22 cellular contexts compared by ENCODE assay signal in genomic region chrX:141642979-141643378, GRCh38. TPM values are rescaled to one million over a fixed set of nuclear protein-coding genes. Genes with fewer than 3 reads are reported as not detected.
DNase-seq lines count a peak whose midpoint lies in the region; ATAC-seq and TF ChIP-seq lines count a peak whose summit lies in the region.
"Had no signal": no experiment of that assay in that cellular context is flagged by ENCODE, and none has a peak within 500 bp of the region (broad histone marks: within the 10 kb centered on the region; RNA-seq: fewer than 3 reads in every experiment).

No MANE protein-coding gene starts in this region.

- H3K4me1 ChIP-seq in body of pancreas, result no peaks in the 10 kb centered on the region
- H3K4me1 ChIP-seq: BLaER1 treated with 17β-estradiol and CSF1 and Interleukin-3, amounts not matched to agents 10 nM and 100 nM; heart right ventricle; left lung; uterus had no signal

- no peaks in the 10 kb centered on the region for H3K36me3 ChIP-seq in body of pancreas (replicated peaks in 1 of 2; ENCODE audit: insufficient read depth in 1 of 2, low read depth in 2 of 2)
- H3K36me3 ChIP-seq: BLaER1 treated with 17β-estradiol and CSF1 and Interleukin-3, amounts not matched to agents 10 nM and 100 nM; heart right ventricle; left lung; uterus had no signal

- ATAC-seq in body of pancreas, result no peak
- ATAC-seq: heart right ventricle; left lung; naive thymus-derived CD4-positive, alpha-beta T cell; stimulated activated naive B cell treated with anti-CD40 and anti-IgM and Interleukin-4, amounts not matched to agents 10 μg/mL and 1 μg/mL and 100 μg/mL, for 72 hours had no signal

- no peaks in the 10 kb centered on the region for H3K27me3 Mint-ChIP-seq in activated naive CD4-positive, alpha-beta T cell treated with anti-CD3 and anti-CD28 coated beads, Interleukin-2, amount 10 ng/mL, durations not matched to agents 7 days and 5 days
- H3K27me3 Mint-ChIP-seq: naive thymus-derived CD4-positive, alpha-beta T cell; stimulated activated naive B cell treated with anti-CD40 and anti-IgM and Interleukin-4, amounts not matched to agents 10 μg/mL and 1 μg/mL and 100 μg/mL, for 72 hours had no signal

- H3K27me3 ChIP-seq in body of pancreas, result no peaks in the 10 kb centered on the region
- H3K27me3 ChIP-seq: heart right ventricle, left lung, uterus had no signal

- DNase-seq in DMS53 (lab: John Stamatoyannopoulos, UW) (peak; percentile 57), Kasumi-1 (lab: John Stamatoyannopoulos, UW) (peak; percentile 0 to 14), astrocyte of the hippocampus (ENCODE audit: low read depth, low spot score) (peak; percentile 2), left kidney (ENCODE audit: low read depth, low spot score) (peak; percentile 73), NK-92 (lab: John Stamatoyannopoulos, UW; ENCODE audit: unreplicated experiment) (no peak), body of pancreas (no peak), DMS 273 (lab: John Stamatoyannopoulos, UW; ENCODE audit: unreplicated experiment) (no peak)
- no peak for DNase-seq in activated naive CD4-positive, alpha-beta T cell treated with anti-CD3 and anti-CD28 coated beads, Interleukin-2, amount 10 ng/mL, durations not matched to agents 7 days and 5 days
- DNase-seq: effector CD4-positive, alpha-beta T cell; GDM1; H7; heart right ventricle; left lung; MM.1S; naive thymus-derived CD4-positive, alpha-beta T cell; NCI-H2171; stimulated activated CD4-positive, alpha-beta T cell treated with anti-CD3 and anti-CD28 coated beads, Interleukin-4, amount 100 ng/mL, for 4 hours; stimulated activated naive B cell treated with anti-CD40 and anti-IgM and Interleukin-4, amounts not matched to agents 10 μg/mL and 1 μg/mL and 100 μg/mL, for 72 hours; uterus had no signal

- no peaks in the 10 kb centered on the region for H3K36me3 Mint-ChIP-seq in activated naive CD4-positive, alpha-beta T cell treated with anti-CD3 and anti-CD28 coated beads, Interleukin-2, amount 10 ng/mL, durations not matched to agents 7 days and 5 days
- H3K36me3 Mint-ChIP-seq: naive thymus-derived CD4-positive, alpha-beta T cell; stimulated activated naive B cell treated with anti-CD40 and anti-IgM and Interleukin-4, amounts not matched to agents 10 μg/mL and 1 μg/mL and 100 μg/mL, for 72 hours had no signal

- no peaks in the 10 kb centered on the region for H3K4me1 Mint-ChIP-seq in activated naive CD4-positive, alpha-beta T cell treated with anti-CD3 and anti-CD28 coated beads, Interleukin-2, amount 10 ng/mL, durations not matched to agents 7 days and 5 days
- H3K4me1 Mint-ChIP-seq: naive thymus-derived CD4-positive, alpha-beta T cell; stimulated activated naive B cell treated with anti-CD40 and anti-IgM and Interleukin-4, amounts not matched to agents 10 μg/mL and 1 μg/mL and 100 μg/mL, for 72 hours had no signal

- no peak for TF ChIP-seq CTCF in body of pancreas (IDR thresholded peaks at IDR 0.05)

- H3K9me3 Mint-ChIP-seq in activated naive CD4-positive, alpha-beta T cell treated with anti-CD3 and anti-CD28 coated beads, Interleukin-2, amount 10 ng/mL, durations not matched to agents 7 days and 5 days, result peaks cover 5% of the 10 kb centered on the region

- intact Hi-C loops in body of pancreas (cut with DNase I), result no loop called here

- no peak overlapping the region for H3K27ac ChIP-seq in body of pancreas
- H3K27ac ChIP-seq: BLaER1 treated with 17β-estradiol and CSF1 and Interleukin-3, amounts not matched to agents 10 nM and 100 nM; heart right ventricle; left lung; uterus had no signal

- H3K4me3 ChIP-seq in body of pancreas, result no peak overlapping the region
- H3K4me3 ChIP-seq: BLaER1 treated with 17β-estradiol and CSF1 and Interleukin-3, amounts not matched to agents 10 nM and 100 nM; heart right ventricle; left lung; uterus had no signal

- H3K4me3 Mint-ChIP-seq in activated naive CD4-positive, alpha-beta T cell treated with anti-CD3 and anti-CD28 coated beads, Interleukin-2, amount 10 ng/mL, durations not matched to agents 7 days and 5 days, result no peak overlapping the region
- H3K4me3 Mint-ChIP-seq: activated T-helper 1 cell treated with anti-CD3 and anti-CD28 coated beads, Interleukin-12 subunit alpha, Interleukin-12 subunit beta, Interleukin-2, Interleukin-4 antibody, amounts not matched to agents 30 ng/mL and 10 ng/mL and 1 ng/mL, durations not matched to agents 14 hours and 24 hours and 36 hours; naive thymus-derived CD4-positive, alpha-beta T cell; stimulated activated naive B cell treated with anti-CD40 and anti-IgM and Interleukin-4, amounts not matched to agents 10 μg/mL and 1 μg/mL and 100 μg/mL, for 72 hours had no signal

- no peak overlapping the region for H3K27ac Mint-ChIP-seq in activated naive CD4-positive, alpha-beta T cell treated with anti-CD3 and anti-CD28 coated beads, Interleukin-2, amount 10 ng/mL, durations not matched to agents 7 days and 5 days
- H3K27ac Mint-ChIP-seq: activated T-helper 1 cell treated with anti-CD3 and anti-CD28 coated beads, Interleukin-12 subunit alpha, Interleukin-12 subunit beta, Interleukin-2, Interleukin-4 antibody, amounts not matched to agents 30 ng/mL and 10 ng/mL and 1 ng/mL, durations not matched to agents 14 hours and 24 hours and 36 hours; naive thymus-derived CD4-positive, alpha-beta T cell; stimulated activated naive B cell treated with anti-CD40 and anti-IgM and Interleukin-4, amounts not matched to agents 10 μg/mL and 1 μg/mL and 100 μg/mL, for 72 hours had no signal

- H3K9me3 ChIP-seq in body of pancreas, result no peaks in the 10 kb centered on the region
- H3K9me3 ChIP-seq: BLaER1 treated with 17β-estradiol and CSF1 and Interleukin-3, amounts not matched to agents 10 nM and 100 nM; heart right ventricle; left lung; uterus had no signal

- CTCF ChIA-PET in activated naive CD4-positive, alpha-beta T cell treated with anti-CD3 and anti-CD28 coated beads, Interleukin-2, amount 10 ng/mL, durations not matched to agents 7 days and 5 days (lab: Charles Lee), result no interaction called here

- 3 to 9% methylated on average over 3 of the region's 3 CpGs for WGBS in body of pancreas, 2 donors

- TF ChIP-seq POLR2A in body of pancreas (IDR thresholded peaks at IDR 0.05), result no peak

RNA-seq across cellular contexts. Expression of gene SPANXA2, which starts 53.5 kb away (rescaled TPM):
- total RNA-seq in body of pancreas, result not detected
- total RNA-seq: activated T-helper 1 cell treated with anti-CD3 and anti-CD28 coated beads, Interleukin-12 subunit alpha, Interleukin-12 subunit beta, Interleukin-2, Interleukin-4 antibody, amounts not matched to agents 30 ng/mL and 10 ng/mL and 1 ng/mL, durations not matched to agents 14 hours and 24 hours and 36 hours; H7; heart right ventricle; left lung; naive thymus-derived CD4-positive, alpha-beta T cell; T-helper 1 cell treated with Interleukin-12 subunit alpha and Interleukin-12 subunit beta and Interleukin-4 antibody, amounts not matched to agents 30 ng/mL and 1 ng/mL, for 36 hours; uterus had no signal

RNA-seq across cellular contexts. Expression of gene SPANXD, which starts 55.6 kb away (rescaled TPM):
- total RNA-seq in body of pancreas, result not detected
- total RNA-seq: activated T-helper 1 cell treated with anti-CD3 and anti-CD28 coated beads, Interleukin-12 subunit alpha, Interleukin-12 subunit beta, Interleukin-2, Interleukin-4 antibody, amounts not matched to agents 30 ng/mL and 10 ng/mL and 1 ng/mL, durations not matched to agents 14 hours and 24 hours and 36 hours; H7; heart right ventricle; left lung; naive thymus-derived CD4-positive, alpha-beta T cell; T-helper 1 cell treated with Interleukin-12 subunit alpha and Interleukin-12 subunit beta and Interleukin-4 antibody, amounts not matched to agents 30 ng/mL and 1 ng/mL, for 36 hours; uterus had no signal

RNA-seq across cellular contexts. Expression of gene SPANXA1, which starts 58.4 kb away (rescaled TPM):
- total RNA-seq in body of pancreas, result not detected
- total RNA-seq: activated T-helper 1 cell treated with anti-CD3 and anti-CD28 coated beads, Interleukin-12 subunit alpha, Interleukin-12 subunit beta, Interleukin-2, Interleukin-4 antibody, amounts not matched to agents 30 ng/mL and 10 ng/mL and 1 ng/mL, durations not matched to agents 14 hours and 24 hours and 36 hours; H7; heart right ventricle; left lung; naive thymus-derived CD4-positive, alpha-beta T cell; T-helper 1 cell treated with Interleukin-12 subunit alpha and Interleukin-12 subunit beta and Interleukin-4 antibody, amounts not matched to agents 30 ng/mL and 1 ng/mL, for 36 hours; uterus had no signal

Comparison
In these comparisons a context has a peak if more than half of its experiments do, and no peak if none do; other contexts are left out.
1. DNase-seq: peak in DMS53 (single experiment), Kasumi-1 (2 of 2), astrocyte of the hippocampus (single experiment) and left kidney (single experiment); none in NK-92 (single experiment), body of pancreas (0 of 4), DMS 273 (single experiment) and activated naive CD4-positive, alpha-beta T cell treated with anti-CD3 and anti-CD28 coated beads, Interleukin-2, amount 10 ng/mL, durations not matched to agents 7 days and 5 days (single experiment).